In the genomic region with DNA sequence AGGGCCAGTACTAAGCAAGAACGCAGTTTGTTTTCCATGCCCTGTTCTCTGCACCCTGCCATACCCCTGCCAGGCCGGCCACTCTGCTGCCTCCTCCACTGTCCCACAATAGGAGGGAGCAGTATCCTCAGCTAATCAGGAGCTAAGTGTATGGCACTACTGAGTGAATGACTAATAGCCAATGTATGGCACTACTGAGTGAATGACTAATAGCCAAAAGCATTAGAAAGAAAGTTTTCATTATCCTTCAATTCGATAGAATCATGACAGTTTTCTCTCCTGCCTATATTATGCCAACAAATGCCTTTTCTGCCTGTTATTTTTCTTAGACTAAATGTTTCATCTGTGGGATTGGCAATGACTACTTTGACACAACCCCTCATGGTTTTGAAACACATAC, we compare ENCODE assay signal across 12 cellular contexts.
A peak's percentile ranks its signal among the peaks of the same experiment; 100 is the strongest.
DNase-seq lines count a peak whose midpoint lies in the region; ATAC-seq, FAIRE-seq and TF ChIP-seq lines count a peak whose summit lies in the region.
"Had no signal": no experiment of that assay in that cellular context is flagged by ENCODE, and none has a peak within 500 bp of the region (broad histone marks: within the 10 kb centered on the region; RNA-seq: fewer than 3 reads in every experiment).

No MANE protein-coding gene starts in this region.

- DNase-seq in HTR-8/SVneo (ENCODE audit: insufficient read length, low spot score) (peak; percentile 38), amniotic stem cell (lab: John Stamatoyannopoulos, UW) (peak; percentile 18), foreskin fibroblast (peak; percentile 53 to 74), GM10266 (ENCODE audit: extremely low spot score) (no peak)
- no peak for DNase-seq in activated T-cell treated with anti-CD3 and anti-CD28 coated beads, Interleukin-2, amount 50 U/mL, for 1 hour
- DNase-seq: activated T-cell treated with anti-CD3 and anti-CD28 coated beads for 4 hours, COR-L47, spleen, testis had no signal

- H3K4me3 ChIP-seq in foreskin fibroblast (ENCODE audit: low read depth in 1 of 2, low read length in 2 of 2) = no peak overlapping the region
- H3K4me3 ChIP-seq: spleen, testis had no signal

- no peak for TF ChIP-seq CTCF in foreskin fibroblast (IDR thresholded peaks at IDR 0.05; ENCODE audit: low read depth, low read length)
- no peak for TF ChIP-seq CTCF in GM10266 (IDR thresholded peaks at IDR 0.05; ENCODE audit: control insufficient read depth, insufficient read depth, low read depth, missing control alignments)

- FAIRE-seq in HTR-8/SVneo (lab: Jason Lieb, UNC) = peak; percentile 62

- ATAC-seq in GM21737 (IDR thresholded peaks at IDR 0.05; ENCODE audit: unreplicated experiment) (no peak), GM21717 (IDR thresholded peaks at IDR 0.05; ENCODE audit: unreplicated experiment) (no peak)
- ATAC-seq: activated CD4-positive, CD25-positive, alpha-beta regulatory T cell treated with anti-CD3 and anti-CD28 coated beads, Interleukin-2, amount 50 U/mL, for 24 hours had no signal

Comparison
In these comparisons a context has a peak if more than half of its experiments do, and no peak if none do; other contexts are left out.
1. DNase-seq: peak in HTR-8/SVneo (single experiment), amniotic stem cell (single experiment) and foreskin fibroblast (2 of 2); none in activated T-cell treated with anti-CD3 and anti-CD28 coated beads, Interleukin-2, amount 50 U/mL, for 1 hour (single experiment) and GM10266 (single experiment).